Comparison of ENCODE assay signal across 7 cellular contexts in the genomic region with DNA sequence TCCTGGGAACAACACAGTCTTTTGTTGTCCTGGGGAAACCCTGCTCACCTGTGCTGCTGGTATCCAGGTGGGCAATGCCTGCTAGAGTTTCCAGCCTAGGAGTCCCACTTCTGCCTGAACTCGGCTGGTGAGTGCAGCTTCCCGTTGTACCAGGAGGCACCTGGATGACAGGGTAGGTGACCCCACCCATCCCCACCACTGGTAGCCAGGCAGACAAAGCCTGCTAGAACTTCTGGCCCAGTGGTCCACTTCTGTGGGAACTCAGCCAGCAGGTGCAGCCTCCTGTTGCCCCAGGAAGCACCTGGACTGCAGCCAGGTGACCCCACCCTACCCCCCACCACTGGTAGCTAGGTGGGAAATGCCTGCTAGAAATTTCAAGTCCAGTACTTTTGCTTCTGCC. TPM values are rescaled to one million over a fixed set of nuclear protein-coding genes. Genes with fewer than 3 reads are reported as not detected.
"Had no signal": no experiment of that assay in that cellular context is flagged by ENCODE, and none has a peak within 500 bp of the region (broad histone marks: within the 10 kb centered on the region; RNA-seq: fewer than 3 reads in every experiment).

No MANE protein-coding gene starts in this region.

- DNase-seq: KBM-7 had no signal

- H3K4me3 ChIP-seq: K562 had no signal

- H3K4me1 Mint-ChIP-seq: IgD-negative memory B cell had no signal

- ATAC-seq: HepG2, K562 had no signal

- H3K36me3 Mint-ChIP-seq: IgD-negative memory B cell had no signal

- H3K27ac ChIP-seq: HL-60 had no signal

RNA-seq across cellular contexts. Expression of gene TCEAL2, which starts 9.7 kb away (rescaled TPM):
- total RNA-seq: HepG2, HT-29, K562 had no signal
- polyA plus RNA-seq: HepG2, IgD-negative memory B cell, K562 had no signal

RNA-seq across cellular contexts. Expression of gene TCEAL6, which starts 26.5 kb away (rescaled TPM):
- total RNA-seq: HepG2, HT-29, HT1080, K562 had no signal
- polyA plus RNA-seq: HepG2, IgD-negative memory B cell, K562 had no signal

RNA-seq across cellular contexts. Expression of gene BEX5, which starts 40.0 kb away (rescaled TPM):
- total RNA-seq: HepG2, HT-29, HT1080 had no signal
- polyA plus RNA-seq: HepG2 had no signal
